Comparison of ENCODE assay signal across 19 cellular contexts in the genomic region with DNA sequence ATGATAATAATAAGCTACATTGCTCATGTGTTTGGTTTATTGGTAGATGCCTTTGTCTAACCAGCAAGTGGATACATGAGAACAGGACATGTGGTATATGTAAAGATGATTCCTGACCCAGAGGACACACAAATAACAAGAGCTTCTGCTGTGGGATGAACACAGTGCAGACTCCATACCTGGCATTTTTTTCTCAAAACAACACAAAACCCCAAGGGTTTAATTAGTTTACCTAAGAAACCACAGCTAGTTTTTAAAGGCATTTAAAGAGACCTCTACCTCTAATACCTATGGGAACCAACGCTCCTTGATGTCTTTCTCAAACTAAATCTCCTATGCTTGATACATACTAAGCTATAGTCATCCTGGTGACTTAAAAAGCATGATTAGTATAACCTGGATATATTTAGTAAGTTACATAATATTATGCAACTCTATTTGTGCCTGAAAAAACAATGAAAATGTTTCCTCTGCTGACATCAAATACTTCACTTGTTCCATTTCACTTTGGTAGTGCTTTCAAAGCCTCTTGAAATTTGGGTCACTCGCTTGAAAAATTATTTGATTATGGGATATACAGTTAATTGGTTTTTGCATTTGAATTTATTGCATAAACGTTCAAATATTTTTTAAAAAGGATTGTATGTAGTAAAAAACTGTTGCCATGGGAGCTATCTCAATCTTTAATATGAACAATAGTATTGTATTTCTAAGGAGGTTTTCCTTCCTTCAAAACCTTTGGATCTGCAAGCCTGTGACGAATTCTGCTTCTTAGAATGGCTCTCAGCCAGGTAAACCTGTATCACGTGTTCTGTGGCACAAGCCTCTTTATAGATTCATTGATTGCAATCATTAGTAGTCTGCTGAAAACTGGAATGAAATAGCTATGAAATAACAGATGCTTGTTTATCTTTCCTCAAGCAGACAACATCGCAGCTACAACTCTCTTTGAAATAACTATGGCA.
DNase-seq lines count a peak whose midpoint lies in the region; ATAC-seq, FAIRE-seq and TF ChIP-seq lines count a peak whose summit lies in the region.
"Had no signal": no experiment of that assay in that cellular context is flagged by ENCODE, and none has a peak within 500 bp of the region (broad histone marks: within the 10 kb centered on the region; RNA-seq: fewer than 3 reads in every experiment).

No MANE protein-coding gene starts in this region.

- H4K20me1 ChIP-seq in endothelial cell of umbilical vein (replicated peaks; ENCODE audit: control insufficient read depth, extremely low read depth, insufficient read depth, low read length), result no peaks in the 10 kb centered on the region
- H4K20me1 ChIP-seq: BLaER1 had no signal

- TF ChIP-seq CTCF in endothelial cell of umbilical vein (IDR thresholded peaks at IDR 0.05; ENCODE audit: extremely low read depth in 1 of 2, insufficient read depth in 1 of 2, low read depth in 1 of 2, low read length in 2 of 2) (no peak), foreskin keratinocyte (conservative IDR thresholded peaks at IDR 0.05) (no peak)

- CTCF ChIA-PET in endothelial cell of umbilical vein (lab: Charles Lee), result no interaction called here

- no TSS peak for BruUV-seq in endothelial cell of umbilical vein (replicated peaks; lab: Mats Ljungman, UMichigan)

- no peaks in the 10 kb centered on the region for H3K79me2 ChIP-seq in endothelial cell of umbilical vein (ENCODE audit: control insufficient read depth, insufficient read depth, low read length)

- H3K27me3 ChIP-seq in endothelial cell of umbilical vein (ENCODE audit: control insufficient read depth in 2 of 2, insufficient read depth in 2 of 2, low read length in 2 of 2) (no peaks in the 10 kb centered on the region), foreskin keratinocyte (no peaks in the 10 kb centered on the region)
- H3K27me3 ChIP-seq: BLaER1, MG63 had no signal

- POLR2A ChIA-PET in endothelial cell of umbilical vein (lab: Charles Lee), result interaction anchor here (0.6 kb wide), 2 partner anchors 45 to 48 kb away, joined by 3 read pairs; no protein-coding TSS in a partner anchor

- no peak overlapping the region for H3K27ac ChIP-seq in endothelial cell of umbilical vein (ENCODE audit: insufficient read depth, low read depth, low read length)
- H3K27ac ChIP-seq in foreskin keratinocyte, result no peak overlapping the region
- H3K27ac ChIP-seq: BLaER1 had no signal

- no peaks in the 10 kb centered on the region for H3K9me3 ChIP-seq in endothelial cell of umbilical vein (replicated peaks; ENCODE audit: control insufficient read depth, insufficient read depth, low read length)
- H3K9me3 ChIP-seq: SK-N-SH had no signal

- TF ChIP-seq POLR2A in endothelial cell of umbilical vein (IDR thresholded peaks at IDR 0.05; ENCODE audit: low read depth, low read length) (no peak), H54 (IDR thresholded peaks at IDR 0.05; ENCODE audit: low read depth, low read length) (no peak)

- H3K4me1 ChIP-seq in endothelial cell of umbilical vein (ENCODE audit: control insufficient read depth, extremely low read depth, insufficient read depth, low read length) (peaks cover 4% of the 10 kb centered on the region), foreskin keratinocyte (no peaks in the 10 kb centered on the region)
- H3K4me1 ChIP-seq: BLaER1 had no signal

- peak; percentile 15 for DNase-seq in NCI-H2171 treated with DMSO at 0.1 percent for 48 hours (lab: John Stamatoyannopoulos, UW)
- no peak for DNase-seq in NCI-H2171 (lab: John Stamatoyannopoulos, UW)
- DNase-seq in endothelial cell of umbilical vein (ENCODE audit: low read depth, low spot score), result peak; percentile 73
- peak; percentile 56 for DNase-seq in mucosa of gallbladder (ENCODE audit: low spot score)
- no peak for DNase-seq in HK-2 (ENCODE audit: unreplicated experiment)
- no peak for DNase-seq in H54 (ENCODE audit: insufficient read length, low spot score)
- DNase-seq in germinal center (ENCODE audit: low spot score), result no peak
- no peak for DNase-seq in foreskin keratinocyte
- DNase-seq: 8988T; CD8-positive, alpha-beta T cell; MG63; NCI-H1092; NCI-H2081 treated with DMSO at 0.1 percent for 48 hours; NCI-H345; NCI-H526 treated with DMSO at 0.1 percent for 48 hours; SHP77; SK-N-SH had no signal

- dilution Hi-C loops in endothelial cell of umbilical vein (cut with MboI; ENCODE audit: extremely low pct_ligation_motif_present, low sequenced_read_pairs), result no loop called here

- no peak overlapping the region for H3K9ac ChIP-seq in endothelial cell of umbilical vein (replicated peaks; ENCODE audit: extremely low read depth, insufficient read depth, low read length)
- H3K9ac ChIP-seq: BLaER1, SK-N-SH had no signal

- no peak overlapping the region for H2AFZ ChIP-seq in endothelial cell of umbilical vein (ENCODE audit: low read depth, low read length)
- H2AFZ ChIP-seq: GM23338 had no signal

- no peak for FAIRE-seq in endothelial cell of umbilical vein (lab: Jason Lieb, UNC)
- no peak for FAIRE-seq in H54 (lab: Jason Lieb, UNC)

- H3K9me1 ChIP-seq in endothelial cell of umbilical vein (replicated peaks; ENCODE audit: control insufficient read depth, extremely low read depth, insufficient read depth, low read length), result no peaks in the 10 kb centered on the region

- intact Hi-C loops in endothelial cell of umbilical vein (cut with micrococcal nuclease), result no loop called here

- ATAC-seq in foreskin keratinocyte, result no peak
- ATAC-seq: CD8-positive, alpha-beta T cell; GM23338 had no signal

- H3K36me3 ChIP-seq in endothelial cell of umbilical vein (ENCODE audit: control insufficient read depth in 2 of 2, extremely low read depth in 1 of 2, insufficient read depth in 2 of 2, low read length in 2 of 2), result no peaks in the 10 kb centered on the region
- H3K36me3 ChIP-seq: BLaER1, MG63 had no signal

- H3K4me2 ChIP-seq in endothelial cell of umbilical vein (ENCODE audit: insufficient read depth, low read length), result no peak overlapping the region
- H3K4me2 ChIP-seq: BLaER1, GM23338, SK-N-SH had no signal

- no peak overlapping the region for H3K4me3 ChIP-seq in endothelial cell of umbilical vein (replicated peaks in 1 of 3; ENCODE audit: insufficient read depth in 1 of 3, low read depth in 1 of 3, low read length in 3 of 3)
- H3K4me3 ChIP-seq: BLaER1, GM23338, MG63 had no signal

TF ChIP-seq in endothelial cell of umbilical vein, 7 proteins besides CTCF, POLR2A, EP300 and RAD21:
- TF ChIP-seq EZH2 (IDR thresholded peaks at IDR 0.05; ENCODE audit: borderline replicate concordance, low read depth, low read length, severe bottlenecking), result no peak
- no peak for TF ChIP-seq MYC (IDR thresholded peaks at IDR 0.05; ENCODE audit: low read depth, low read length)
- TF ChIP-seq POLR2AphosphoS5 (IDR thresholded peaks at IDR 0.05; ENCODE audit: insufficient read depth, low read depth, low read length), result no peak
- no peak for TF ChIP-seq FOS (IDR thresholded peaks at IDR 0.05; ENCODE audit: borderline replicate concordance, insufficient read depth, low read length)
- TF ChIP-seq, protein P1, sequence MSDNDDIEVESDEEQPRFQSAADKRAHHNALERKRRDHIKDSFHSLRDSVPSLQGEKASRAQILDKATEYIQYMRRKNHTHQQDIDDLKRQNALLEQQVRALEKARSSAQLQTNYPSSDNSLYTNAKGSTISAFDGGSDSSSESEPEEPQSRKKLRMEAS (IDR thresholded peaks at IDR 0.05; ENCODE audit: insufficient read depth, insufficient read length), result no peak
- TF ChIP-seq GATA2 (IDR thresholded peaks at IDR 0.05; ENCODE audit: insufficient read depth, insufficient read length, low read depth, low read length), result no peak
- no peak for TF ChIP-seq JUN (IDR thresholded peaks at IDR 0.05; ENCODE audit: borderline replicate concordance, insufficient read depth, insufficient read length, low read depth)

Comparison
In these comparisons a context has a peak if more than half of its experiments do, and no peak if none do; other contexts are left out.
1. DNase-seq: peak in NCI-H2171 treated with DMSO at 0.1 percent for 48 hours (single experiment), endothelial cell of umbilical vein (single experiment) and mucosa of gallbladder (single experiment); none in NCI-H2171 (single experiment), HK-2 (single experiment), H54 (single experiment), germinal center (single experiment) and foreskin keratinocyte (0 of 2).